In the genomic region with DNA sequence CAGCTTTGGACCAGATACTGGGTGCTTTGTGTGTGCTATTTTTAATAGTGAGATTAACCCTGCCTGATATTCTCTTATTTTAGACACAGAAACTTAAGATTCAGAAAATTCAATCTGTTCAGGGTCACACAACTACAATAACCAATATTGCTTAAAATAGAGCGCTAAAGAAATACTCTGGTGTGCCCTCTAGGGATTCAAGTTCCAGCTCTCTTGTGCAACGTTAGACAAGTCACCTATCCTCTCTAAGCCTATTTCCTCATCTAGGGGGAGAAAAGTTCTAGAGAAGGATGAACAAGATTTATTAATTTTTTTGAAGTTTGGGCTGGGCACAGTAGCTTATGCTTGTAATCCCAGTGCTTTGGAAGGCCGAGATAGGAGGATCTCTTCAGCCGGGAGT, we compare ENCODE assay signal across 1 cellular context.
A peak's percentile ranks its signal among the peaks of the same experiment; 100 is the strongest.
TF ChIP-seq lines count a peak whose summit lies in the region.

No MANE protein-coding gene starts in this region.

TF ChIP-seq in IMR-90, 13 proteins besides CTCF, POLR2A, EP300 and RAD21 (continued from another document):
- TF ChIP-seq MAFK (IDR thresholded peaks at IDR 0.05; ENCODE audit: low read depth, low read length) = no peak
- TF ChIP-seq MAZ (IDR thresholded peaks at IDR 0.05; ENCODE audit: borderline replicate concordance, low read depth, low read length) = no peak
- TF ChIP-seq CEBPB (IDR thresholded peaks at IDR 0.05; ENCODE audit: low read depth, low read length) = 0 out of 2 replicates have a peak, but pooled peaks have one; percentile 24
- TF ChIP-seq FOS (IDR thresholded peaks at IDR 0.05; ENCODE audit: low read depth, low read length) = no peak
- no peak for TF ChIP-seq MXI1 (IDR thresholded peaks at IDR 0.05; ENCODE audit: borderline replicate concordance, low read depth, low read length)
- no peak for TF ChIP-seq SMC3 (IDR thresholded peaks at IDR 0.05; ENCODE audit: low read depth, low read length)
- TF ChIP-seq, protein P1, sequence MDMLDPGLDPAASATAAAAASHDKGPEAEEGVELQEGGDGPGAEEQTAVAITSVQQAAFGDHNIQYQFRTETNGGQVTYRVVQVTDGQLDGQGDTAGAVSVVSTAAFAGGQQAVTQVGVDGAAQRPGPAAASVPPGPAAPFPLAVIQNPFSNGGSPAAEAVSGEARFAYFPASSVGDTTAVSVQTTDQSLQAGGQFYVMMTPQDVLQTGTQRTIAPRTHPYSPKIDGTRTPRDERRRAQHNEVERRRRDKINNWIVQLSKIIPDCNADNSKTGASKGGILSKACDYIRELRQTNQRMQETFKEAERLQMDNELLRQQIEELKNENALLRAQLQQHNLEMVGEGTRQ (IDR thresholded peaks at IDR 0.05; ENCODE audit: low read depth, low read length) = no peak
